ENCODE assay signal across 28 cellular contexts in the genomic region with DNA sequence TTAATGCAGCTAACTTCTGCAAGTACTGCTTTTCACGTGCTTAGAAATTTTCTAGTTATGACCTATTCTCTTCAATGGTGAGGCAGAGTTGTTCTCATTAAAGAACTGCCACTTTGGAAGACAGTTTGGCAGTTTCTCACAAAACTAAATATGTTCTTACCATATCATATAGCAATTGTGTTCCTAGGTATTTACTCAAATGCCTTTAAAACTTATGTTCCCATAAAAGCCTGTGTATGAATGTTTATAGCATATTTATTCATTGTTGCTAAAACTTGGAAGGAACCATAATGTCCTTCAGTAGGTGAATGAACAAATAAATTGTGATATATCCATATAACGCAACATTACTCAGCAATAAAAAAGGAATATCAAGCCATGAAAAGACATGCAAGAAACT.
"Had no signal": no experiment of that assay in that cellular context is flagged by ENCODE, and none has a peak within 500 bp of the region (broad histone marks: within the 10 kb centered on the region; RNA-seq: fewer than 3 reads in every experiment).

No MANE protein-coding gene starts in this region.

- H3K4me3 ChIP-seq: neural progenitor cell, ovary, psoas muscle, right lobe of liver, sigmoid colon, stomach, thoracic aorta, thyroid gland, tibial nerve, upper lobe of left lung, vagina had no signal

- H3K4me3 Mint-ChIP-seq: natural killer cell; nephron; neural progenitor cell; stimulated activated effector memory CD8-positive, alpha-beta T cell treated with anti-CD3 and anti-CD28 coated beads, Interleukin-12 subunit alpha, Interleukin-12 subunit beta, amount 100 ng/mL, for 72 hours; stimulated activated naive B cell treated with anti-CD40 and anti-IgM and Interleukin-4, amounts not matched to agents 10 μg/mL and 1 μg/mL and 100 μg/mL, for 72 hours; stimulated activated naive CD8-positive, alpha-beta T cell treated with anti-CD3 and anti-CD28 coated beads, Interleukin-15, Interleukin-2, amounts not matched to agents 100 ng/mL and 50 ng/mL, for 24 hours had no signal

- H3K36me3 Mint-ChIP-seq: natural killer cell; neural progenitor cell; stimulated activated effector memory CD8-positive, alpha-beta T cell treated with anti-CD3 and anti-CD28 coated beads, Interleukin-12 subunit alpha, Interleukin-12 subunit beta, amount 100 ng/mL, for 72 hours; stimulated activated naive B cell treated with anti-CD40 and anti-IgM and Interleukin-4, amounts not matched to agents 10 μg/mL and 1 μg/mL and 100 μg/mL, for 72 hours had no signal

- H3K9me3 Mint-ChIP-seq: natural killer cell; nephron; neural progenitor cell; stimulated activated naive CD8-positive, alpha-beta T cell treated with anti-CD3 and anti-CD28 coated beads, Interleukin-15, Interleukin-2, amounts not matched to agents 100 ng/mL and 50 ng/mL, for 24 hours had no signal

- H3K27ac ChIP-seq: neural progenitor cell, ovary, parathyroid adenoma, psoas muscle, right lobe of liver, sigmoid colon, stomach, thoracic aorta, thyroid gland, tibial nerve, upper lobe of left lung, vagina had no signal

- H3K27me3 Mint-ChIP-seq: progenitor cell of endocrine pancreas; stimulated activated naive B cell treated with anti-CD40 and anti-IgM and Interleukin-4, amounts not matched to agents 10 μg/mL and 1 μg/mL and 100 μg/mL, for 72 hours; stimulated activated naive CD8-positive, alpha-beta T cell treated with anti-CD3 and anti-CD28 coated beads, Interleukin-15, Interleukin-2, amounts not matched to agents 100 ng/mL and 50 ng/mL, for 24 hours had no signal

- DNase-seq: natural killer cell; occipital lobe; ovary; posterior cingulate gyrus; psoas muscle; right cardiac atrium; right lobe of liver; sigmoid colon; small intestine; stimulated activated CD4-positive, alpha-beta T cell treated with anti-CD3 and anti-CD28 coated beads, Interleukin-15, amount 100 ng/mL, for 24 hours; stimulated activated CD4-positive, alpha-beta T cell treated with anti-CD3 and anti-CD28 coated beads, Interleukin-2, amount 100 ng/mL, for 24 hours; stimulated activated CD4-positive, alpha-beta T cell treated with anti-CD3 and anti-CD28 coated beads, Interleukin-2, amount 100 ng/mL, for 48 hours; stimulated activated CD4-positive, alpha-beta T cell treated with anti-CD3 and anti-CD28 coated beads, Interleukin-4, amount 100 ng/mL, for 24 hours; stimulated activated naive B cell treated with anti-CD40 and anti-IgM and Interleukin-4, amounts not matched to agents 10 μg/mL and 1 μg/mL and 100 μg/mL, for 72 hours; stimulated activated naive CD4-positive, alpha-beta T cell treated with Interleukin-2 at 50 U/mL for 16 hours; stomach; thyroid gland; trophoblast cell; upper lobe of left lung had no signal

- H3K27ac Mint-ChIP-seq: natural killer cell; nephron; neural progenitor cell; progenitor cell of endocrine pancreas; stimulated activated effector memory CD8-positive, alpha-beta T cell treated with anti-CD3 and anti-CD28 coated beads, Interleukin-12 subunit alpha, Interleukin-12 subunit beta, amount 100 ng/mL, for 72 hours; stimulated activated naive B cell treated with anti-CD40 and anti-IgM and Interleukin-4, amounts not matched to agents 10 μg/mL and 1 μg/mL and 100 μg/mL, for 72 hours; stimulated activated naive CD8-positive, alpha-beta T cell treated with anti-CD3 and anti-CD28 coated beads, Interleukin-15, Interleukin-2, amounts not matched to agents 100 ng/mL and 50 ng/mL, for 24 hours had no signal

- H3K4me1 Mint-ChIP-seq: natural killer cell; nephron; neural progenitor cell; stimulated activated effector memory CD8-positive, alpha-beta T cell treated with anti-CD3 and anti-CD28 coated beads, Interleukin-12 subunit alpha, Interleukin-12 subunit beta, amount 100 ng/mL, for 72 hours; stimulated activated naive B cell treated with anti-CD40 and anti-IgM and Interleukin-4, amounts not matched to agents 10 μg/mL and 1 μg/mL and 100 μg/mL, for 72 hours had no signal

- ATAC-seq: natural killer cell; psoas muscle; right cardiac atrium; right lobe of liver; stimulated activated effector memory CD8-positive, alpha-beta T cell treated with anti-CD3 and anti-CD28 coated beads, Interleukin-12 subunit alpha, Interleukin-12 subunit beta, amount 100 ng/mL, for 72 hours; stimulated activated naive B cell treated with anti-CD40 and anti-IgM and Interleukin-4, amounts not matched to agents 10 μg/mL and 1 μg/mL and 100 μg/mL, for 72 hours had no signal
